16 cellular contexts compared by ENCODE assay signal in genomic region chr1:235817101-235817725, GRCh38.
"Had no signal": no experiment of that assay in that cellular context is flagged by ENCODE, and none has a peak within 500 bp of the region (broad histone marks: within the 10 kb centered on the region; RNA-seq: fewer than 3 reads in every experiment).

No MANE protein-coding gene starts in this region.

- H3K27me3 Mint-ChIP-seq: activated CD4-positive, alpha-beta memory T cell treated with anti-CD3 and anti-CD28 coated beads, Interleukin-2, amount 10 ng/mL, durations not matched to agents 7 days and 5 days; stimulated activated memory B cell treated with anti-CD40 and anti-IgM and Interleukin-4, amounts not matched to agents 10 μg/mL and 1 μg/mL and 100 μg/mL, for 72 hours had no signal

- H3K9me3 Mint-ChIP-seq: activated CD4-positive, alpha-beta memory T cell treated with anti-CD3 and anti-CD28 coated beads, Interleukin-2, amount 10 ng/mL, durations not matched to agents 7 days and 5 days; activated T-helper 1 cell treated with anti-CD3 and anti-CD28 coated beads, Interleukin-12 subunit alpha, Interleukin-12 subunit beta, Interleukin-2, Interleukin-4 antibody, amounts not matched to agents 30 ng/mL and 10 ng/mL and 1 ng/mL, durations not matched to agents 14 hours and 24 hours and 36 hours; nephron; stimulated activated memory B cell treated with anti-CD40 and anti-IgM and Interleukin-4, amounts not matched to agents 10 μg/mL and 1 μg/mL and 100 μg/mL, for 72 hours had no signal

- ATAC-seq: heart left ventricle; left lobe of liver; psoas muscle; right lobe of liver; stimulated activated memory B cell treated with anti-CD40 and anti-IgM and Interleukin-4, amounts not matched to agents 10 μg/mL and 1 μg/mL and 100 μg/mL, for 72 hours had no signal

- H3K27ac Mint-ChIP-seq: activated CD4-positive, alpha-beta memory T cell treated with anti-CD3 and anti-CD28 coated beads, Interleukin-2, amount 10 ng/mL, durations not matched to agents 7 days and 5 days; activated T-helper 1 cell treated with anti-CD3 and anti-CD28 coated beads, Interleukin-12 subunit alpha, Interleukin-12 subunit beta, Interleukin-2, Interleukin-4 antibody, amounts not matched to agents 30 ng/mL and 10 ng/mL and 1 ng/mL, durations not matched to agents 14 hours and 24 hours and 36 hours; nephron; stimulated activated memory B cell treated with anti-CD40 and anti-IgM and Interleukin-4, amounts not matched to agents 10 μg/mL and 1 μg/mL and 100 μg/mL, for 72 hours had no signal

- H3K4me1 Mint-ChIP-seq: nephron; stimulated activated memory B cell treated with anti-CD40 and anti-IgM and Interleukin-4, amounts not matched to agents 10 μg/mL and 1 μg/mL and 100 μg/mL, for 72 hours had no signal

- H3K4me3 Mint-ChIP-seq: activated CD4-positive, alpha-beta memory T cell treated with anti-CD3 and anti-CD28 coated beads, Interleukin-2, amount 10 ng/mL, durations not matched to agents 7 days and 5 days; activated T-helper 1 cell treated with anti-CD3 and anti-CD28 coated beads, Interleukin-12 subunit alpha, Interleukin-12 subunit beta, Interleukin-2, Interleukin-4 antibody, amounts not matched to agents 30 ng/mL and 10 ng/mL and 1 ng/mL, durations not matched to agents 14 hours and 24 hours and 36 hours; nephron; stimulated activated memory B cell treated with anti-CD40 and anti-IgM and Interleukin-4, amounts not matched to agents 10 μg/mL and 1 μg/mL and 100 μg/mL, for 72 hours had no signal

- H3K36me3 Mint-ChIP-seq: stimulated activated memory B cell treated with anti-CD40 and anti-IgM and Interleukin-4, amounts not matched to agents 10 μg/mL and 1 μg/mL and 100 μg/mL, for 72 hours had no signal

- DNase-seq: activated CD4-positive, alpha-beta memory T cell treated with anti-CD3 and anti-CD28 coated beads, Interleukin-2, amount 10 ng/mL, durations not matched to agents 7 days and 5 days; activated CD4-positive, alpha-beta T cell treated with anti-CD3 and anti-CD28 coated beads for 1 hour; activated CD8-positive, alpha-beta memory T cell treated with anti-CD3 and anti-CD28 coated beads, Interleukin-2, amount 50 U/mL, for 4 hours; activated naive CD4-positive, alpha-beta T cell; adrenal gland; colonic mucosa; heart left ventricle; islet precursor cell; mammary epithelial cell; psoas muscle; right lobe of liver; trophoblast cell had no signal
